In the genomic region with DNA sequence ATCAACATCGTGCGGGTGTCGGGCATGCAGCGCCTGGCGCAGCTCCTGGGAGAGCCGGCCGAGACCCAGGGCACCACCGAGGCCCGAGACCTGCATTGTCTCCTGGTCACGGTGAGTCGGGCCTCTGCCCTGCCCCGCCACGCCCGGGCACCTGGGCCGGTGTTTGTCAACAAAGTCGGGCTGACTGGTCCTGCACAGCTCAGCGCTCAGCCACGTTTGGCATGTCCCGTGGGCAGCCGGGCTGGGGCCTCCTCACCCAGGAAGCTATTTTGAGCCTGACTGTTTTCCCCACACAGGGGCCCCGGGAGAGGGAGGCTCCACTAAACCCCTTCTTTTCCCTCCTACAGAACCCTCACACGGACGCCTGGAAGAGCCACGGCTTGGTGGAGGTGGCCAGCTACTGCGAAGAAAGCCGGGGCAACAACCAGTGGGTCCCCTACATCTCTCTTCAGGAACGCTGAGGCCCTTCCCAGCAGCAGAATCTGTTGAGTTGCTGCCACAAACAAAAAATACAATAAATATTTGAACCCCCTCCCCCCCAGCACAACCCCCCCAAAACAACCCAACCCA, we compare ENCODE assay signal across 8 cellular contexts. TPM values are rescaled to one million over a fixed set of nuclear protein-coding genes. Genes with fewer than 3 reads are reported as not detected.
A peak's percentile ranks its signal among the peaks of the same experiment; 100 is the strongest.
DNase-seq lines count a peak whose midpoint lies in the region; ATAC-seq and TF ChIP-seq lines count a peak whose summit lies in the region.

No MANE protein-coding gene starts in this region.

- no peaks in the 10 kb centered on the region for H3K27me3 ChIP-seq in effector memory CD4-positive, alpha-beta T cell (replicated peaks; ENCODE audit: control insufficient read depth, insufficient read depth, low read length, poor library complexity, severe bottlenecking)
- no peaks in the 10 kb centered on the region for H3K27me3 ChIP-seq in upper lobe of right lung

- H3K4me3 Mint-ChIP-seq in T-helper 17 cell = peak overlapping the region; percentile 96

- H3K9me3 ChIP-seq in T-helper 17 cell (ENCODE audit: control insufficient read depth, low read length, poor library complexity, severe bottlenecking) = no peaks in the 10 kb centered on the region
- no peaks in the 10 kb centered on the region for H3K9me3 ChIP-seq in effector memory CD4-positive, alpha-beta T cell (ENCODE audit: control insufficient read depth, low read length)
- H3K9me3 ChIP-seq in mucosa of descending colon = no peaks in the 10 kb centered on the region
- H3K9me3 ChIP-seq in upper lobe of right lung = no peaks in the 10 kb centered on the region

- peak overlapping the region; percentile 89 for H3K27ac ChIP-seq in effector memory CD4-positive, alpha-beta T cell (ENCODE audit: insufficient read depth, low read length, poor library complexity, severe bottlenecking)
- H3K27ac ChIP-seq in upper lobe of right lung = peak overlapping the region; percentile 91

- no peaks in the 10 kb centered on the region for H3K27me3 Mint-ChIP-seq in T-helper 17 cell

- peaks cover 26% of the 10 kb centered on the region for H3K4me1 ChIP-seq in effector memory CD4-positive, alpha-beta T cell (ENCODE audit: control insufficient read depth, insufficient read depth, low read length, poor library complexity, severe bottlenecking)
- H3K4me1 ChIP-seq in mucosa of descending colon (ENCODE audit: low read depth) = peaks cover 36% of the 10 kb centered on the region
- peaks cover 24% of the 10 kb centered on the region for H3K4me1 ChIP-seq in upper lobe of right lung

- peaks cover 29% of the 10 kb centered on the region for H3K4me1 Mint-ChIP-seq in T-helper 17 cell

- TF ChIP-seq CTCF in GM12865 (IDR thresholded peaks at IDR 0.05; ENCODE audit: insufficient read depth, low read depth, low read length, missing control alignments) (no peak), mucosa of descending colon (IDR thresholded peaks at IDR 0.05) (no peak), upper lobe of right lung (IDR thresholded peaks at IDR 0.05) (no peak)

- ATAC-seq in T-helper 17 cell (no peak), mucosa of descending colon (peak; percentile 21), upper lobe of right lung (peak; percentile 0)

- peaks cover 6% of the 10 kb centered on the region for H3K36me3 Mint-ChIP-seq in T-helper 17 cell (ENCODE audit: low read depth)

- intact Hi-C loops in mucosa of descending colon (cut with DNase I, micrococcal nuclease) = loop anchor here (2.0 to 5.0 kb wide), 3 partner anchors 65 to 135 kb away; no protein-coding TSS in a partner anchor
- intact Hi-C loops in upper lobe of right lung (cut with DNase I) = loop anchor here (10.0 kb wide), 2 partner anchors 98 to 138 kb away; no protein-coding TSS in a partner anchor

- H3K27ac Mint-ChIP-seq in T-helper 17 cell = peak overlapping the region; percentile 95

- H3K4me3 ChIP-seq in GM12865 (ENCODE audit: low read depth, low read length) (peak overlapping the region; percentile 98), mucosa of descending colon (peak overlapping the region; percentile 63), upper lobe of right lung (peak overlapping the region; percentile 93)
- peak overlapping the region; percentile 94 for H3K4me3 ChIP-seq in effector memory CD4-positive, alpha-beta T cell (ENCODE audit: insufficient read depth, low read depth, low read length, poor library complexity, severe bottlenecking)

- DNase-seq in GM12865 (ENCODE audit: low read depth) (no peak), T-helper 17 cell (no peak), mucosa of descending colon (peak; percentile 66 to 81 (median 76)), upper lobe of right lung (peak; percentile 79), SIG-M5 treated with dmso at 0.1 percent for 504 hours (lab: John Stamatoyannopoulos, UW; ENCODE audit: unreplicated experiment) (no peak), COR-L47 (lab: John Stamatoyannopoulos, UW) (no peak), NCI-H2171 treated with DMSO at 0.1 percent for 48 hours (lab: John Stamatoyannopoulos, UW) (no peak)
- peak in 1 of 3 donors; percentile 20 for DNase-seq in effector memory CD4-positive, alpha-beta T cell

- H3K36me3 ChIP-seq in effector memory CD4-positive, alpha-beta T cell (ENCODE audit: control insufficient read depth, insufficient read depth, low read length) = peaks cover 12% of the 10 kb centered on the region
- H3K36me3 ChIP-seq in mucosa of descending colon (ENCODE audit: low read depth) (no peaks in the 10 kb centered on the region), upper lobe of right lung (peaks cover 10% of the 10 kb centered on the region)

RNA-seq across cellular contexts. Expression of a gene that starts 1.3 kb away (rescaled TPM):
- 100 to 1,000 TPM; 120 to 135 TPM for total RNA-seq in T-helper 17 cell
- 10 to 100 TPM; 30.6 to 45.5 (median 35.9) TPM for total RNA-seq in mucosa of descending colon
- total RNA-seq in upper lobe of right lung = 91.2 TPM

RNA-seq across cellular contexts. Expression of a gene that starts 20.5 kb away (rescaled TPM):
- total RNA-seq in T-helper 17 cell = 10 to 100 TPM; 13.1 to 16.0 TPM
- 10 to 100 TPM; 21.1 to 47.8 (median 22.1) TPM for total RNA-seq in mucosa of descending colon
- 22.0 TPM for total RNA-seq in upper lobe of right lung

RNA-seq across cellular contexts. Expression of a gene that starts 49.8 kb away (rescaled TPM):
- total RNA-seq in T-helper 17 cell = 10 to 100 TPM; 22.3 to 27.8 TPM
- 100 to 1,000 TPM in 2 of 3 donors, 10 to 100 TPM in 1; 75.4 to 130 (median 104) TPM for total RNA-seq in mucosa of descending colon
- total RNA-seq in upper lobe of right lung = 61.0 TPM

Comparison
In these comparisons a context has a peak if more than half of its experiments do, and no peak if none do; other contexts are left out.
1. DNase-seq: peak in mucosa of descending colon (3 of 3) and upper lobe of right lung (single experiment); none in GM12865 (single experiment), T-helper 17 cell (0 of 3), SIG-M5 treated with dmso at 0.1 percent for 504 hours (single experiment), COR-L47 (single experiment) and NCI-H2171 treated with DMSO at 0.1 percent for 48 hours (single experiment).
2. Peak in every context shown above with its lines, with median percentiles within 50 percentile points of each other: H3K4me3 ChIP-seq.